14 cellular contexts compared by ENCODE assay signal in the genomic region with DNA sequence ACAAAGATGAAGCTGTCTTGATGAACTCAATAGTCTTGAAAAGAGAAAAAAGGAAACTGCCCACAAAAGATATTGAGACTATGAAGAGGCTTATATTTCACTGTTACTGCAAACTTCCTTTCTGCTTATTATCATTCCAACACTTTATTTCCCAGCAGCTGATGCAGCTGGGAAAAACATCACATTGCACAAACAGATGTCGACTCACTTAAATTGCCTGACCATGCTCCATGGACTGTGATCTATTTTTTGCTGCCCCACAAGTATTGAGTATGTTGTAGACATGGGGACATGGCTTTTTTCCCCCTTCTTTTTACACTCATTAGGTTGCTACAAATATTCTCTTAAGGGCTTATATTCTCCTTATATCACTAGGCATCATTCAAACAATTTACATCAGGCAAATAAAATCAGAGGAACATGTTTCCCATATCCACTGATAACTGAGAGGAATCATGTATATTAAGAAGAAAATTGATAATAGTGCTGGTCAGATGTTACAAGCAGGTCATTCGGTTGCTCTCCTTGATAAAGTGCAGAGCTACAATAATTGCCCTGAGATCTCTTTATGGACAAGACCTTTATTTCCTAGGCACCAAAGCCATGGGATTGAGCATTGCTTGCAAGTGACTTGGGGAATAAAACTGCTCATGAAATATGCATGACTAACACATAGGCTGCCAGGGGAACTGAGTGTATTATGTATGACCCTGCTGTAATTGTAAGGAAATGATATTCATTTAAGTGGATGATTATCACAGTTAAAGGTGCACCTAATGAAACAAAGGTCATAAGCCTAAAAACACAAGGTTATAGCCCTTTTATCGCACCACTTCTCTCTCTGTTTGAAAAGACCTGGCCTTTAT.
DNase-seq lines count a peak whose midpoint lies in the region.
"Had no signal": no experiment of that assay in that cellular context is flagged by ENCODE, and none has a peak within 500 bp of the region (broad histone marks: within the 10 kb centered on the region; RNA-seq: fewer than 3 reads in every experiment).

No MANE protein-coding gene starts in this region.

- DNase-seq in NCI-H1436 treated with DMSO at 0.1 percent for 48 hours (lab: John Stamatoyannopoulos, UW) (peak; percentile 11), amniotic epithelial cell (ENCODE audit: low read depth) (peak; percentile 12), inferior parietal cortex (ENCODE audit: extremely low spot score) (peak; percentile 58), stromal cell of bone marrow (ENCODE audit: low read depth) (peak; percentile 5), retina (no peak), MV-4-11 (lab: John Stamatoyannopoulos, UW) (no peak), NCI-H2196 (lab: John Stamatoyannopoulos, UW; ENCODE audit: unreplicated experiment) (no peak)
- DNase-seq: activated CD8-positive, alpha-beta T cell treated with anti-CD3 and anti-CD28 coated beads, Interleukin-2, amount 10 ng/mL, durations not matched to agents 7 days and 5 days; effector CD4-positive, alpha-beta T cell; islet precursor cell; MG63; OCI-M1; psoas muscle; tibial artery had no signal

Comparison
In these comparisons a context has a peak if more than half of its experiments do, and no peak if none do; other contexts are left out.
1. DNase-seq: peak in NCI-H1436 treated with DMSO at 0.1 percent for 48 hours (single experiment), amniotic epithelial cell (single experiment), inferior parietal cortex (single experiment) and stromal cell of bone marrow (single experiment); none in retina (single experiment), MV-4-11 (single experiment) and NCI-H2196 (single experiment).